ENCODE assay signal across 19 cellular contexts in genomic region chr1:92575123-92575522, GRCh38.
DNase-seq lines count a peak whose midpoint lies in the region; ATAC-seq, FAIRE-seq and TF ChIP-seq lines count a peak whose summit lies in the region.
"Had no signal": no experiment of that assay in that cellular context is flagged by ENCODE, and none has a peak within 500 bp of the region (broad histone marks: within the 10 kb centered on the region; RNA-seq: fewer than 3 reads in every experiment).

No MANE protein-coding gene starts in this region.

- H3K27ac Mint-ChIP-seq in activated CD4-positive, alpha-beta T cell treated with anti-CD3 and anti-CD28 coated beads for 36 hours, result peak overlapping the region; percentile 98
- peak overlapping the region; percentile 81 for H3K27ac Mint-ChIP-seq in activated naive CD4-positive, alpha-beta T cell treated with anti-CD3 and anti-CD28 coated beads, Interleukin-2, amount 50 U/mL, for 24 hours
- peak overlapping the region; percentile 1 for H3K27ac Mint-ChIP-seq in activated CD8-positive, alpha-beta T cell treated with anti-CD3 and anti-CD28 coated beads, Interleukin-2, amount 10 ng/mL, durations not matched to agents 7 days and 5 days
- H3K27ac Mint-ChIP-seq in immature natural killer cell, result no peak overlapping the region
- H3K27ac Mint-ChIP-seq: CD4-positive, alpha-beta memory T cell; HFFc6 had no signal

- no peak for TF ChIP-seq CTCF in K562 (IDR thresholded peaks at IDR 0.05 in 2 of 3, conservative IDR thresholded peaks at IDR 0.05 in 1 of 3; ENCODE audit: insufficient read depth in 2 of 3, low read depth in 1 of 3, low read length in 3 of 3)

- H3K27ac ChIP-seq in K562 (ENCODE audit: extremely low read depth, low read depth, low read length), result no peak overlapping the region
- H3K27ac ChIP-seq: BLaER1, KMS-11 had no signal

- no peaks in the 10 kb centered on the region for H3K36me3 ChIP-seq in K562 (ENCODE audit: control insufficient read depth, insufficient read depth, low read length)
- H3K36me3 ChIP-seq: BLaER1 had no signal

- no peaks in the 10 kb centered on the region for H4K20me1 ChIP-seq in K562 (replicated peaks; ENCODE audit: control insufficient read depth, insufficient read depth, low read length)
- H4K20me1 ChIP-seq: BLaER1 had no signal

- no peak for TF ChIP-seq EP300 in K562 (IDR thresholded peaks at IDR 0.05; ENCODE audit: low read length)

- no peak overlapping the region for H2AFZ ChIP-seq in K562 (ENCODE audit: low read depth, low read length)

- no peak for ATAC-seq in activated CD4-positive, alpha-beta T cell treated with anti-CD3 and anti-CD28 coated beads for 36 hours
- ATAC-seq in activated CD8-positive, alpha-beta T cell treated with anti-CD3 and anti-CD28 coated beads, Interleukin-2, amount 10 ng/mL, durations not matched to agents 7 days and 5 days, result no peak
- ATAC-seq in K562, result no peak
- ATAC-seq: HepG2 had no signal

- peak overlapping the region; percentile 85 for H3K4me3 Mint-ChIP-seq in activated CD4-positive, alpha-beta T cell treated with anti-CD3 and anti-CD28 coated beads for 36 hours
- H3K4me3 Mint-ChIP-seq in activated naive CD4-positive, alpha-beta T cell treated with anti-CD3 and anti-CD28 coated beads, Interleukin-2, amount 50 U/mL, for 24 hours, result peak overlapping the region; percentile 84
- peak overlapping the region; percentile 51 for H3K4me3 Mint-ChIP-seq in activated CD8-positive, alpha-beta T cell treated with anti-CD3 and anti-CD28 coated beads, Interleukin-2, amount 10 ng/mL, durations not matched to agents 7 days and 5 days
- H3K4me3 Mint-ChIP-seq in immature natural killer cell, result no peak overlapping the region
- H3K4me3 Mint-ChIP-seq: CD4-positive, alpha-beta memory T cell; HFFc6 had no signal

- intact Hi-C loops in activated CD4-positive, alpha-beta T cell treated with anti-CD3 and anti-CD28 coated beads for 36 hours (cut with DNase I, micrococcal nuclease), result loop anchor here in 1 of 2 experiments (10.0 kb wide), 1 partner anchor 390 kb away; the partner anchor contains the start of gene DIPK1A
- intact Hi-C loops in K562 (cut with micrococcal nuclease), result no loop called here

- no TSS peak for BruUV-seq in K562 (replicated peaks; lab: Mats Ljungman, UMichigan)

- no peaks in the 10 kb centered on the region for H3K27me3 ChIP-seq in K562 (ENCODE audit: control insufficient read depth in 2 of 2, insufficient read depth in 2 of 2, low read length in 2 of 2)
- H3K27me3 ChIP-seq: BLaER1 had no signal

- DNase-seq in activated CD4-positive, alpha-beta T cell treated with anti-CD3 and anti-CD28 coated beads for 36 hours, result no peak
- no peak for DNase-seq in activated CD4-positive, alpha-beta T cell treated with anti-CD3 and anti-CD28 coated beads, Interleukin-2, amount 50 U/mL, for 4 hours
- no peak for DNase-seq in activated naive CD4-positive, alpha-beta T cell treated with Interleukin-2 at 50 U/mL for 16 hours
- no peak for DNase-seq in activated CD8-positive, alpha-beta T cell treated with anti-CD3 and anti-CD28 coated beads, Interleukin-2, amount 10 ng/mL, durations not matched to agents 7 days and 5 days
- DNase-seq in K562 (ENCODE audit: extremely low read depth in 1 of 4, low spot score in 3 of 4) (no peak), immature natural killer cell (no peak), OCI-M1 (lab: John Stamatoyannopoulos, UW) (no peak)
- DNase-seq: CD4-positive, alpha-beta memory T cell; DMS153; GDM1; H7; HFFc6; MV-4-11; NCI-H1694 treated with DMSO at 0.1 percent for 48 hours; RPMI8226 had no signal

- H3K9ac ChIP-seq in K562 (ENCODE audit: insufficient read depth in 1 of 2, low read depth in 2 of 2, low read length in 2 of 2), result no peak overlapping the region
- H3K9ac ChIP-seq: BLaER1, KMS-11 had no signal

- H3K4me2 ChIP-seq in K562 (ENCODE audit: insufficient read depth, low read length), result no peak overlapping the region
- H3K4me2 ChIP-seq: BLaER1, KMS-11 had no signal

- FAIRE-seq in K562 (lab: Jason Lieb, UNC), result no peak
- FAIRE-seq: HepG2 had no signal

- POLR2A ChIA-PET in activated CD4-positive, alpha-beta T cell treated with anti-CD3 and anti-CD28 coated beads for 36 hours (lab: Charles Lee), result no interaction called here
- POLR2A ChIA-PET in activated CD8-positive, alpha-beta T cell treated with anti-CD3 and anti-CD28 coated beads, Interleukin-2, amount 10 ng/mL, durations not matched to agents 7 days and 5 days (lab: Charles Lee), result interaction anchor here (5.1 kb wide), 1 partner anchor 90 kb away, joined by 47 read pairs; the partner anchor contains the start of gene GFI1
- POLR2A ChIA-PET in K562 (lab: Yijun Ruan, JAX), result no interaction called here

- H3K79me2 ChIP-seq in K562 (ENCODE audit: control insufficient read depth, insufficient read depth, low read length), result no peaks in the 10 kb centered on the region

- no peaks in the 10 kb centered on the region for H3K9me1 ChIP-seq in K562 (ENCODE audit: control insufficient read depth, insufficient read depth, low read length)

- H3K4me3 ChIP-seq in K562, result no peak overlapping the region
- H3K4me3 ChIP-seq: BLaER1 had no signal

- TF ChIP-seq RAD21 in K562 (CRISPR knock-in tag; conservative IDR thresholded peaks at IDR 0.05 in 1 of 2, IDR thresholded peaks at IDR 0.05 in 1 of 2), result no peak

- H3K9me3 Mint-ChIP-seq in activated CD4-positive, alpha-beta T cell treated with anti-CD3 and anti-CD28 coated beads for 36 hours (ENCODE audit: low read depth), result no peaks in the 10 kb centered on the region
- H3K9me3 Mint-ChIP-seq in activated naive CD4-positive, alpha-beta T cell treated with anti-CD3 and anti-CD28 coated beads, Interleukin-2, amount 50 U/mL, for 24 hours, result no peaks in the 10 kb centered on the region
- no peaks in the 10 kb centered on the region for H3K9me3 Mint-ChIP-seq in activated CD8-positive, alpha-beta T cell treated with anti-CD3 and anti-CD28 coated beads, Interleukin-2, amount 10 ng/mL, durations not matched to agents 7 days and 5 days (ENCODE audit: insufficient read depth)
- no peaks in the 10 kb centered on the region for H3K9me3 Mint-ChIP-seq in immature natural killer cell
- H3K9me3 Mint-ChIP-seq: CD4-positive, alpha-beta memory T cell; HFFc6 had no signal

- CTCF ChIA-PET in activated CD4-positive, alpha-beta T cell treated with anti-CD3 and anti-CD28 coated beads for 36 hours (lab: Charles Lee), result interaction anchor here (1.0 to 1.3 kb wide), 2 partner anchors 12 to 13 kb away, joined by 3 read pairs; no protein-coding TSS in a partner anchor
- CTCF ChIA-PET in activated CD8-positive, alpha-beta T cell treated with anti-CD3 and anti-CD28 coated beads, Interleukin-2, amount 10 ng/mL, durations not matched to agents 7 days and 5 days (lab: Charles Lee), result interaction anchor here (1.4 to 1.8 kb wide), 2 partner anchors 38 to 98 kb away, joined by 4 read pairs; no protein-coding TSS in a partner anchor
- CTCF ChIA-PET in K562 (lab: Yijun Ruan, JAX; ENCODE audit: low intra/inter-chr PET ratio), result no interaction called here

- in situ Hi-C loops in K562 (cut with MboI), result no loop called here

- TF ChIP-seq POLR2A in K562 (conservative IDR thresholded peaks at IDR 0.05), result no peak

- WGBS in K562 (ENCODE audit: insufficient coverage, low coverage, missing lambda C conversion rate), result 74% methylated on average over 3 of the region's 3 CpGs

- peaks cover 61% of the 10 kb centered on the region for H3K36me3 Mint-ChIP-seq in activated CD4-positive, alpha-beta T cell treated with anti-CD3 and anti-CD28 coated beads for 36 hours (ENCODE audit: low read depth)
- H3K36me3 Mint-ChIP-seq in activated naive CD4-positive, alpha-beta T cell treated with anti-CD3 and anti-CD28 coated beads, Interleukin-2, amount 50 U/mL, for 24 hours, result peaks cover 26% of the 10 kb centered on the region
- H3K36me3 Mint-ChIP-seq in activated CD8-positive, alpha-beta T cell treated with anti-CD3 and anti-CD28 coated beads, Interleukin-2, amount 10 ng/mL, durations not matched to agents 7 days and 5 days (ENCODE audit: low read depth), result peaks cover 9% of the 10 kb centered on the region
- H3K36me3 Mint-ChIP-seq in immature natural killer cell, result no peaks in the 10 kb centered on the region
- H3K36me3 Mint-ChIP-seq: CD4-positive, alpha-beta memory T cell had no signal

- no peaks in the 10 kb centered on the region for H3K27me3 Mint-ChIP-seq in activated CD4-positive, alpha-beta T cell treated with anti-CD3 and anti-CD28 coated beads for 36 hours
- H3K27me3 Mint-ChIP-seq in activated naive CD4-positive, alpha-beta T cell treated with anti-CD3 and anti-CD28 coated beads, Interleukin-2, amount 50 U/mL, for 24 hours, result no peaks in the 10 kb centered on the region
- H3K27me3 Mint-ChIP-seq in activated CD8-positive, alpha-beta T cell treated with anti-CD3 and anti-CD28 coated beads, Interleukin-2, amount 10 ng/mL, durations not matched to agents 7 days and 5 days (ENCODE audit: low read depth), result no peaks in the 10 kb centered on the region
- no peaks in the 10 kb centered on the region for H3K27me3 Mint-ChIP-seq in immature natural killer cell (ENCODE audit: low read depth in 3 of 3)
- H3K27me3 Mint-ChIP-seq: CD4-positive, alpha-beta memory T cell had no signal

- no peaks in the 10 kb centered on the region for H3K9me3 ChIP-seq in K562 (replicated peaks; ENCODE audit: control insufficient read depth, insufficient read depth, low read depth, low read length)
- H3K9me3 ChIP-seq: BLaER1 had no signal

- peaks cover 60% of the 10 kb centered on the region for H3K4me1 Mint-ChIP-seq in activated CD4-positive, alpha-beta T cell treated with anti-CD3 and anti-CD28 coated beads for 36 hours
- peaks cover 58% of the 10 kb centered on the region for H3K4me1 Mint-ChIP-seq in activated naive CD4-positive, alpha-beta T cell treated with anti-CD3 and anti-CD28 coated beads, Interleukin-2, amount 50 U/mL, for 24 hours
- peaks cover 70% of the 10 kb centered on the region for H3K4me1 Mint-ChIP-seq in activated CD8-positive, alpha-beta T cell treated with anti-CD3 and anti-CD28 coated beads, Interleukin-2, amount 10 ng/mL, durations not matched to agents 7 days and 5 days (ENCODE audit: low read depth)
- H3K4me1 Mint-ChIP-seq in immature natural killer cell, result no peaks in the 10 kb centered on the region

- no peaks in the 10 kb centered on the region for H3K4me1 ChIP-seq in K562 (replicated peaks in 1 of 2; ENCODE audit: control insufficient read depth in 2 of 2, insufficient read depth in 2 of 2, low read length in 2 of 2)
- H3K4me1 ChIP-seq: BLaER1 had no signal

TF ChIP-seq in K562, 482 proteins besides CTCF, POLR2A, EP300 and RAD21 (continues in another document):
- TF ChIP-seq CEBPG (CRISPR knock-in tag; IDR thresholded peaks at IDR 0.05) (no peak), CEBPG (tag; conservative IDR thresholded peaks at IDR 0.05 in 1 of 2, IDR thresholded peaks at IDR 0.05 in 1 of 2) (peak in 1 of 2 experiments; percentile 77; a peak in 2 of 4 replicates), ZNF41 (CRISPR knock-in tag; conservative IDR thresholded peaks at IDR 0.05) (no peak), LCOR (CRISPR knock-in tag; IDR thresholded peaks at IDR 0.05) (no peak)

Comparison
In these comparisons a context has a peak if more than half of its experiments do, and no peak if none do; other contexts are left out.
1. H3K27ac Mint-ChIP-seq: peak in activated CD4-positive, alpha-beta T cell treated with anti-CD3 and anti-CD28 coated beads for 36 hours (single experiment), activated naive CD4-positive, alpha-beta T cell treated with anti-CD3 and anti-CD28 coated beads, Interleukin-2, amount 50 U/mL, for 24 hours (single experiment) and activated CD8-positive, alpha-beta T cell treated with anti-CD3 and anti-CD28 coated beads, Interleukin-2, amount 10 ng/mL, durations not matched to agents 7 days and 5 days (single experiment); none in immature natural killer cell (0 of 6).
2. H3K4me3 Mint-ChIP-seq: peak in activated CD4-positive, alpha-beta T cell treated with anti-CD3 and anti-CD28 coated beads for 36 hours (single experiment), activated naive CD4-positive, alpha-beta T cell treated with anti-CD3 and anti-CD28 coated beads, Interleukin-2, amount 50 U/mL, for 24 hours (single experiment) and activated CD8-positive, alpha-beta T cell treated with anti-CD3 and anti-CD28 coated beads, Interleukin-2, amount 10 ng/mL, durations not matched to agents 7 days and 5 days (single experiment); none in immature natural killer cell (0 of 5).